In the genomic region with DNA sequence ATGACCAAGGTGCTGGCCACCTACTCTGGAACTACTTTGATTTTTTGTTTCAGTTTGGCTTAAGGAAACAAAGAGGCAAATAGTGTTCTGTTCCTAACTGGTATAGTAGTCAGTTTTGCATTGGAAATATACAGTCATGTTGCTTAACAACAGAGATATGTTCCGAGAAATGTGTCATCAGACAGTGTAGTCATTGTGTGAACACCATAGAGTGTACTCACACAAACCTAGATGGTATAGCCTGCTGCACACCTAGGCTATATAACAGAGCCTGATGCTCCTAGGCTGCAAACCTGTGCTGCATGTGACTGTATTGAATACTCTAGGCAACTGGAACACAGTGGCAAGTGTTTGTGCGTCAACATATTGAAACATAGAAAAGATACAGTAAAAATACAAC, we compare ENCODE assay signal across 11 cellular contexts.
DNase-seq lines count a peak whose midpoint lies in the region; ATAC-seq and TF ChIP-seq lines count a peak whose summit lies in the region.
"Had no signal": no experiment of that assay in that cellular context is flagged by ENCODE, and none has a peak within 500 bp of the region (broad histone marks: within the 10 kb centered on the region; RNA-seq: fewer than 3 reads in every experiment).

No MANE protein-coding gene starts in this region.

- no peaks in the 10 kb centered on the region for H3K27me3 Mint-ChIP-seq in WTC11 (ENCODE audit: low read depth)
- H3K27me3 Mint-ChIP-seq in memory B cell: no peaks in the 10 kb centered on the region

- CTCF ChIA-PET in WTC11 (lab: Charles Lee): no interaction called here

- H3K36me3 Mint-ChIP-seq in WTC11 (no peaks in the 10 kb centered on the region), memory B cell (peaks cover 4% of the 10 kb centered on the region)

- H3K4me3 Mint-ChIP-seq in WTC11: no peak overlapping the region
- H3K4me3 Mint-ChIP-seq in memory B cell: no peak overlapping the region

- H3K4me1 Mint-ChIP-seq in WTC11: peaks cover 70% of the 10 kb centered on the region
- H3K4me1 Mint-ChIP-seq in memory B cell: peaks cover 56% of the 10 kb centered on the region

- H3K9me3 Mint-ChIP-seq in WTC11: no peaks in the 10 kb centered on the region
- H3K9me3 Mint-ChIP-seq in memory B cell: no peaks in the 10 kb centered on the region

- POLR2A ChIA-PET in WTC11 (lab: Charles Lee): no interaction called here

- peak overlapping the region; percentile 57; the same call in 1 of the 2 replicates for H3K27ac Mint-ChIP-seq in WTC11
- H3K27ac Mint-ChIP-seq in memory B cell: peak overlapping the region; percentile 48

- no peak for TF ChIP-seq CTCF in WTC11 (IDR thresholded peaks at IDR 0.05)

- ATAC-seq in GM19351 (IDR thresholded peaks at IDR 0.05; ENCODE audit: unreplicated experiment) (peak; percentile 70), HG02870 (IDR thresholded peaks at IDR 0.05; ENCODE audit: unreplicated experiment) (peak; percentile 41), WTC11 (no peak), memory B cell (ENCODE audit: low read depth) (no peak)

- DNase-seq in WTC11 (ENCODE audit: low spot score): no peak
- DNase-seq in memory B cell (ENCODE audit: low spot score in 2 of 2): no peak
- DNase-seq in Kasumi-1 (lab: John Stamatoyannopoulos, UW): no peak
- DNase-seq in NCI-H1417 treated with DMSO at 0.1 percent for 48 hours (lab: John Stamatoyannopoulos, UW): no peak
- DNase-seq in NAMALWA (ENCODE audit: low spot score): no peak
- no peak for DNase-seq in germinal center (ENCODE audit: low spot score)
- DNase-seq: activated gamma-delta T cell treated with Interleukin-2 at 50 U/mL for 16 hours, GDM1, NCI-H510A had no signal

TF ChIP-seq in WTC11, 78 proteins besides CTCF, POLR2A, EP300 and RAD21:
- TF ChIP-seq, protein P1, sequence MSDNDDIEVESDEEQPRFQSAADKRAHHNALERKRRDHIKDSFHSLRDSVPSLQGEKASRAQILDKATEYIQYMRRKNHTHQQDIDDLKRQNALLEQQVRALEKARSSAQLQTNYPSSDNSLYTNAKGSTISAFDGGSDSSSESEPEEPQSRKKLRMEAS (CRISPR knock-in tag; IDR thresholded peaks at IDR 0.05): no peak
- TF ChIP-seq SP1 (CRISPR knock-in tag; conservative IDR thresholded peaks at IDR 0.05) (no peak), NR2C2 (CRISPR knock-in tag; IDR thresholded peaks at IDR 0.05) (no peak), OVOL2 (CRISPR knock-in tag; IDR thresholded peaks at IDR 0.05; ENCODE audit: borderline replicate concordance) (no peak), CREM (CRISPR knock-in tag; IDR thresholded peaks at IDR 0.05) (no peak), GTF2I (CRISPR knock-in tag; conservative IDR thresholded peaks at IDR 0.05) (no peak)
- TF ChIP-seq, protein P2, sequence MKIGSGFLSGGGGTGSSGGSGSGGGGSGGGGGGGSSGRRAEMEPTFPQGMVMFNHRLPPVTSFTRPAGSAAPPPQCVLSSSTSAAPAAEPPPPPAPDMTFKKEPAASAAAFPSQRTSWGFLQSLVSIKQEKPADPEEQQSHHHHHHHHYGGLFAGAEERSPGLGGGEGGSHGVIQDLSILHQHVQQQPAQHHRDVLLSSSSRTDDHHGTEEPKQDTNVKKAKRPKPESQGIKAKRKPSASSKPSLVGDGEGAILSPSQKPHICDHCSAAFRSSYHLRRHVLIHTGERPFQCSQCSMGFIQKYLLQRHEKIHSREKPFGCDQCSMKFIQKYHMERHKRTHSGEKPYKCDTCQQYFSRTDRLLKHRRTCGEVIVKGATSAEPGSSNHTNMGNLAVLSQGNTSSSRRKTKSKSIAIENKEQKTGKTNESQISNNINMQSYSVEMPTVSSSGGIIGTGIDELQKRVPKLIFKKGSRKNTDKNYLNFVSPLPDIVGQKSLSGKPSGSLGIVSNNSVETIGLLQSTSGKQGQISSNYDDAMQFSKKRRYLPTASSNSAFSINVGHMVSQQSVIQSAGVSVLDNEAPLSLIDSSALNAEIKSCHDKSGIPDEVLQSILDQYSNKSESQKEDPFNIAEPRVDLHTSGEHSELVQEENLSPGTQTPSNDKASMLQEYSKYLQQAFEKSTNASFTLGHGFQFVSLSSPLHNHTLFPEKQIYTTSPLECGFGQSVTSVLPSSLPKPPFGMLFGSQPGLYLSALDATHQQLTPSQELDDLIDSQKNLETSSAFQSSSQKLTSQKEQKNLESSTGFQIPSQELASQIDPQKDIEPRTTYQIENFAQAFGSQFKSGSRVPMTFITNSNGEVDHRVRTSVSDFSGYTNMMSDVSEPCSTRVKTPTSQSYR (CRISPR knock-in tag; IDR thresholded peaks at IDR 0.05): no peak

Comparison
In these comparisons a context has a peak if more than half of its experiments do, and no peak if none do; other contexts are left out.
1. ATAC-seq: peak in GM19351 (single experiment) and HG02870 (single experiment); none in WTC11 (single experiment) and memory B cell (single experiment).